In the genomic region with DNA sequence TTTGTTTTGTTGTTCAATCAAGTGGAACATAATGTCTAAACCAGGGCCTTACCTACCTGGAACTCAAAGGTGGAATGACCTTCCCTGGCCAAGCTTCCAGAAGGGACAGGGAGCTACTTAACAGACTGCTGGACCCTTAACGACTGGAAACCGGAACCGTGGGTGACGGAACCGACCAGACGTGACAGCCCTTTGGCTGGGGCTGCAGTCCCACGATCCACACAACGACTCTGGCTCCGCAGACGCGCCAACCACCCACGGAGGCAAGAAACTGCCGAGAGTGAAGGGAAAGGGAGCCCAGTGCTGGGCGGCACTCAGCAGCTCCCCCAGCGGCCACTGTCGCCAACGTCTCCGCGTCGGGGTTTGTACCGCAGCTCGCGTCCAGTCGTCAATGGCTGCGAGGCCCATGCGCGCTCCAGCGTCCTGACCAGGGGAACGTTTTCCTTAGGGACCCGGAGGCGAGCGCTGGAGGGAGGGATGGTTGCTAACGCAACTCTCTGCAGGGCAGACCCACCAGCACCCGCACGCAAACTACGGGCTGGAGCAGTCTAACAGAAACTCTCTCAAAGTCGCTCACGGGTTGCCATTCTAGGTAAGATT, we compare ENCODE assay signal across 8 cellular contexts. TPM values are rescaled to one million over a fixed set of nuclear protein-coding genes. Genes with fewer than 3 reads are reported as not detected.
DNase-seq lines count a peak whose midpoint lies in the region; ATAC-seq and TF ChIP-seq lines count a peak whose summit lies in the region.

No MANE protein-coding gene starts in this region.

- WGBS in hepatocyte (ENCODE audit: low lambda C conversion rate, missing lambda C conversion rate), result 16% methylated on average over 38 of the region's 38 CpGs

- intact Hi-C loops in sciatic nerve (cut with DNase I), result no loop called here

- ATAC-seq in sciatic nerve, result peak; percentile 88
- no peak for ATAC-seq in GM21390 (IDR thresholded peaks at IDR 0.05; ENCODE audit: unreplicated experiment)
- ATAC-seq in HG02588 (IDR thresholded peaks at IDR 0.05; ENCODE audit: unreplicated experiment), result no peak

- H3K27me3 ChIP-seq in hepatocyte, result no peaks in the 10 kb centered on the region

- H3K79me2 ChIP-seq in hepatocyte, result no peaks in the 10 kb centered on the region

- H3K9me2 ChIP-seq in hepatocyte (replicated peaks; ENCODE audit: insufficient read depth), result no peaks in the 10 kb centered on the region

- no peak overlapping the region for H3K27ac ChIP-seq in hepatocyte

- H3K4me2 ChIP-seq in hepatocyte, result peak overlapping the region; percentile 70

- peak; percentile 72 for TF ChIP-seq CTCF in hepatocyte (IDR thresholded peaks at IDR 0.05; ENCODE audit: poor library complexity)

- H4K20me1 ChIP-seq in hepatocyte (ENCODE audit: insufficient read depth, poor library complexity, severe bottlenecking), result no peaks in the 10 kb centered on the region

- DNase-seq in CD1c-positive myeloid dendritic cell (ENCODE audit: extremely low spot score), result peak; percentile 85
- peak; percentile 54 for DNase-seq in T follicular helper cell (ENCODE audit: low read depth)
- DNase-seq in amygdala (lab: John Stamatoyannopoulos, UW), result peak in 42 of 56 donors; percentile 1 to 69 (median 33)
- peak; percentile 82 for DNase-seq in hepatocyte (ENCODE audit: low spot score)
- DNase-seq in sciatic nerve (ENCODE audit: low spot score), result peak; percentile 87
- DNase-seq in SW 1271 (lab: John Stamatoyannopoulos, UW), result no peak

- peak overlapping the region; percentile 47 for H2AFZ ChIP-seq in hepatocyte

- no peak overlapping the region for H3K4me3 ChIP-seq in hepatocyte

- H3K9me3 ChIP-seq in hepatocyte (ENCODE audit: low read depth), result no peaks in the 10 kb centered on the region

- no peaks in the 10 kb centered on the region for H3K4me1 ChIP-seq in hepatocyte (ENCODE audit: insufficient read depth)

- no peaks in the 10 kb centered on the region for H3K36me3 ChIP-seq in hepatocyte (replicated peaks; ENCODE audit: insufficient read depth, low read depth)

RNA-seq across cellular contexts. Expression of a gene that starts 5.5 kb away (rescaled TPM):
- total RNA-seq in hepatocyte, result 42.6 and 43.3 TPM in 2 replicates
- polyA plus RNA-seq in hepatocyte, result 42.5 and 44.5 TPM in 2 replicates
- total RNA-seq in sciatic nerve, result 16.9 TPM

RNA-seq across cellular contexts. Expression of a gene that starts 6.9 kb away (rescaled TPM):
- 2.1 and 3.0 TPM in 2 replicates for total RNA-seq in hepatocyte
- polyA plus RNA-seq in hepatocyte, result 1.9 and 2.7 TPM in 2 replicates
- not detected for total RNA-seq in sciatic nerve

RNA-seq across cellular contexts. Expression of a gene that starts 21.3 kb away (rescaled TPM):
- 123 and 132 TPM in 2 replicates for total RNA-seq in hepatocyte
- 190 and 192 TPM in 2 replicates for polyA plus RNA-seq in hepatocyte
- total RNA-seq in sciatic nerve, result 123 TPM

RNA-seq across cellular contexts. Expression of a gene that starts 27.0 kb away (rescaled TPM):
- 7.0 and 8.0 TPM in 2 replicates for total RNA-seq in hepatocyte
- polyA plus RNA-seq in hepatocyte, result 11.1 and 23.9 TPM in 2 replicates
- total RNA-seq in sciatic nerve, result 26.3 TPM

RNA-seq across cellular contexts. Expression of a gene that starts 31.0 kb away (rescaled TPM):
- total RNA-seq in hepatocyte, result 31.6 and 39.3 TPM in 2 replicates
- 48.5 and 53.4 TPM in 2 replicates for polyA plus RNA-seq in hepatocyte
- total RNA-seq in sciatic nerve, result 29.7 TPM

Comparison
In these comparisons a context has a peak if more than half of its experiments do, and no peak if none do; other contexts are left out.
1. DNase-seq: peak in CD1c-positive myeloid dendritic cell (single experiment), T follicular helper cell (single experiment), amygdala (42 of 56), hepatocyte (single experiment) and sciatic nerve (single experiment); none in SW 1271 (0 of 2).